ENCODE assay signal across 22 cellular contexts in the genomic region with DNA sequence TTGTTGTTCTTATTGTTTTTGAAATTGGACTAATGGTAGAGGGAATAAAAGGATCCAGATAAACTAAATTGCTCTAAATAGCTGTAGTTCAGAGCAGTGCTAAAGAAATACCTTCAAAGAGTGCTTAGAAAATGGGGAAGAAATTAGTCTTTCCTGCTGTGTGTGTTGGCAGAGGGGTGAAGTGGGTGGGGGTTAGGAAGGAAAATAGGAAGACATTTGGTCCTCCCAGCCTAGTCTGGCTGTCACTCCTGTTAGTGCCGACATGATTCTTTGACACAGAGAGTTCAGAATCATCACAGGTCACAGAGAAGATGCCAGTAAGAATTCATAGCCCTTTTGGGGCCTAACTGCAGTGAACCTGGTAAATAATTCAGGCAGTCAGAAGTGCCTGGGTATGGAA.
"Had no signal": no experiment of that assay in that cellular context is flagged by ENCODE, and none has a peak within 500 bp of the region (broad histone marks: within the 10 kb centered on the region; RNA-seq: fewer than 3 reads in every experiment).

No MANE protein-coding gene starts in this region.

- H3K4me2 ChIP-seq: neural progenitor cell had no signal

- ATAC-seq: left colon, mucosa of descending colon, psoas muscle had no signal

- H3K4me1 Mint-ChIP-seq: activated naive CD8-positive, alpha-beta T cell treated with anti-CD3 and anti-CD28 coated beads for 36 hours; memory B cell had no signal

- H3K27me3 ChIP-seq: colonic mucosa, neural progenitor cell, right atrium auricular region, tibial artery had no signal

- H3K36me3 ChIP-seq: colonic mucosa, neural progenitor cell, right atrium auricular region, tibial artery had no signal

- DNase-seq: activated CD4-positive, alpha-beta T cell treated with anti-CD3 and anti-CD28 coated beads for 4 hours; activated CD4-positive, alpha-beta T cell treated with anti-CD3 and anti-CD28 coated beads, Interleukin-2, amount 50 U/mL, for 48 hours; activated CD4-positive, CD25-positive, alpha-beta regulatory T cell; activated naive CD4-positive, alpha-beta T cell treated with Interleukin-2 at 50 U/mL for 16 hours; activated naive CD8-positive, alpha-beta T cell treated with anti-CD3 and anti-CD28 coated beads for 36 hours; activated T-cell treated with anti-CD3 and anti-CD28 coated beads, Interleukin-2, amount 50 U/mL, for 48 hours; central memory CD4-positive, alpha-beta T cell; colonic mucosa; left colon; mucosa of descending colon; psoas muscle; stimulated activated CD4-positive, alpha-beta T cell treated with anti-CD3 and anti-CD28 coated beads, Interleukin-12 subunit alpha, Interleukin-12 subunit beta, amount 100 ng/mL, for 4 hours; stimulated activated CD4-positive, alpha-beta T cell treated with anti-CD3 and anti-CD28 coated beads, Interleukin-4, amount 100 ng/mL, for 4 hours; substantia nigra; T1000; tibial artery had no signal

- H3K9me3 ChIP-seq: colonic mucosa, mucosa of descending colon, psoas muscle, right atrium auricular region, tibial artery had no signal

- H3K4me3 ChIP-seq: colonic mucosa, mucosa of descending colon, neural progenitor cell, psoas muscle, right atrium auricular region, tibial artery had no signal

- H3K9ac ChIP-seq: neural progenitor cell had no signal

- H3K27me3 Mint-ChIP-seq: activated naive CD8-positive, alpha-beta T cell treated with anti-CD3 and anti-CD28 coated beads for 36 hours; memory B cell; stimulated activated naive CD8-positive, alpha-beta T cell treated with anti-CD3 and anti-CD28 coated beads, Interleukin-15, Interleukin-2, amounts not matched to agents 100 ng/mL and 50 ng/mL, for 24 hours had no signal

- H3K9me3 Mint-ChIP-seq: activated naive CD8-positive, alpha-beta T cell treated with anti-CD3 and anti-CD28 coated beads for 36 hours; neural progenitor cell had no signal

- H3K4me3 Mint-ChIP-seq: activated naive CD8-positive, alpha-beta T cell treated with anti-CD3 and anti-CD28 coated beads for 36 hours; memory B cell; neural progenitor cell; stimulated activated naive CD8-positive, alpha-beta T cell treated with anti-CD3 and anti-CD28 coated beads, Interleukin-15, Interleukin-2, amounts not matched to agents 100 ng/mL and 50 ng/mL, for 24 hours; T-helper 1 cell treated with Interleukin-12 subunit alpha and Interleukin-12 subunit beta and Interleukin-4 antibody, amounts not matched to agents 30 μg/mL and 1 μg/mL, for 36 hours had no signal

- H3K27ac Mint-ChIP-seq: activated naive CD8-positive, alpha-beta T cell treated with anti-CD3 and anti-CD28 coated beads for 36 hours; memory B cell; neural progenitor cell; stimulated activated naive CD8-positive, alpha-beta T cell treated with anti-CD3 and anti-CD28 coated beads, Interleukin-15, Interleukin-2, amounts not matched to agents 100 ng/mL and 50 ng/mL, for 24 hours; T-helper 1 cell treated with Interleukin-12 subunit alpha and Interleukin-12 subunit beta and Interleukin-4 antibody, amounts not matched to agents 30 μg/mL and 1 μg/mL, for 36 hours had no signal

- H3K4me1 ChIP-seq: colonic mucosa, psoas muscle, right atrium auricular region had no signal

- H3K36me3 Mint-ChIP-seq: activated naive CD8-positive, alpha-beta T cell treated with anti-CD3 and anti-CD28 coated beads for 36 hours; memory B cell had no signal

- H2AFZ ChIP-seq: neural progenitor cell had no signal

- H3K27ac ChIP-seq: colonic mucosa, epithelial cell of prostate, neural progenitor cell, psoas muscle, right atrium auricular region, tibial artery had no signal
